Comparison of ENCODE assay signal across 10 cellular contexts in genomic region chr10:62043493-62043938, GRCh38.
A peak's percentile ranks its signal among the peaks of the same experiment; 100 is the strongest.
DNase-seq lines count a peak whose midpoint lies in the region; ATAC-seq, FAIRE-seq and TF ChIP-seq lines count a peak whose summit lies in the region.
"Had no signal": no experiment of that assay in that cellular context is flagged by ENCODE, and none has a peak within 500 bp of the region (broad histone marks: within the 10 kb centered on the region; RNA-seq: fewer than 3 reads in every experiment).

No MANE protein-coding gene starts in this region.

- ATAC-seq in upper lobe of left lung (ENCODE audit: low FRiP score in 2 of 2): no peak
- no peak for ATAC-seq in HG02870 (IDR thresholded peaks at IDR 0.05; ENCODE audit: unreplicated experiment)

- in situ Hi-C loops in SK-MEL-5 (cut with HindIII; ENCODE audit: low pct_unique_long_range_greater_than_20kb, low sequenced_read_pairs): no loop called here

- WGBS in upper lobe of left lung, 2 donors: 42 to 44% methylated on average over 2 of the region's 2 CpGs

- DNase-seq in GM12892 (ENCODE audit: insufficient read length) (no peak), SK-MEL-5 (ENCODE audit: low read depth, low spot score) (peak; percentile 64), fibroblast of mammary gland (ENCODE audit: low read depth) (peak; percentile 79), upper lobe of left lung (no peak), NCI-H82 (lab: John Stamatoyannopoulos, UW) (no peak), NCI-H1092 treated with DMSO at 0.1 percent for 48 hours (lab: John Stamatoyannopoulos, UW) (no peak)
- DNase-seq: amygdala, islet precursor cell had no signal

- no peak for TF ChIP-seq EP300 in upper lobe of left lung (IDR thresholded peaks at IDR 0.05)

- H3K9me3 ChIP-seq in upper lobe of left lung: no peaks in the 10 kb centered on the region

- H3K4me3 ChIP-seq in fibroblast of mammary gland (ENCODE audit: control insufficient read depth, low read depth, low read length) (no peak overlapping the region), skin epidermis (no peak overlapping the region), upper lobe of left lung (no peak overlapping the region)

- H3K27ac ChIP-seq in skin epidermis (peak overlapping the region in 19 of 21 experiments; percentile 0 to 98 (median 66)), upper lobe of left lung (peak overlapping the region in 1 of 4 donors; percentile 47)

- H3K4me1 ChIP-seq in upper lobe of left lung: peaks cover 41 to 62% (median 48%) of the 10 kb centered on the region in 4 donors

- no peaks in the 10 kb centered on the region for H3K36me3 ChIP-seq in upper lobe of left lung

- TF ChIP-seq CTCF in fibroblast of mammary gland (conservative IDR thresholded peaks at IDR 0.05; ENCODE audit: control insufficient read depth, insufficient read depth, low read depth, low read length): no peak
- TF ChIP-seq CTCF in upper lobe of left lung (IDR thresholded peaks at IDR 0.05): no peak

- no peaks in the 10 kb centered on the region for H3K27me3 ChIP-seq in upper lobe of left lung

- no peak for TF ChIP-seq POLR2A in GM12892 (IDR thresholded peaks at IDR 0.05; ENCODE audit: low read depth, low read length)
- TF ChIP-seq POLR2A in upper lobe of left lung (IDR thresholded peaks at IDR 0.05): no peak

- peak; percentile 21 for FAIRE-seq in GM12892 (lab: Jason Lieb, UNC)

Comparison
In these comparisons a context has a peak if more than half of its experiments do, and no peak if none do; other contexts are left out.
1. DNase-seq: peak in SK-MEL-5 (single experiment) and fibroblast of mammary gland (single experiment); none in GM12892 (single experiment), upper lobe of left lung (0 of 2), NCI-H82 (single experiment) and NCI-H1092 treated with DMSO at 0.1 percent for 48 hours (single experiment).